In the genomic region with DNA sequence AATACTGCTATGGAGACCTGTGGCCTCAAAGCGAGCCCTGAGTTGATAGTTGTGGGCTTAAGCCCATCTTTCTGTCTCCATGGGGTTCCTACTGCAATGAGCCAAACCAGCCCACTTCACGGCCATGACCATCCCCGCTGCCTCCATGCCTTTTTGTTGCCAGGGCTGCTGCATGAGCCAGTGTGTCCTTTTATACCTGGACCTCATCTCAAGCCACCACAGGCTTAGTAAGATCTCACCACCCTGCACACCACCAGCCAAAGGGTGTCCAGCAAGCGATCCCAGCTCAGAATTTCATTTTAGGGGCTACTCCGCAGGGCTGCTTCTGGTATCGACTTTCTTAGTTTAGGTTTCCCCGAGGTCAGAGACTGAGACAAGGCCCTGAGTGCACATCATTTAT, we compare ENCODE assay signal across 11 cellular contexts. TPM values are rescaled to one million over a fixed set of nuclear protein-coding genes. Genes with fewer than 3 reads are reported as not detected.
"Had no signal": no experiment of that assay in that cellular context is flagged by ENCODE, and none has a peak within 500 bp of the region (broad histone marks: within the 10 kb centered on the region; RNA-seq: fewer than 3 reads in every experiment).

No MANE protein-coding gene starts in this region.

- H3K9me3 ChIP-seq: HAP-1 had no signal

- H3K4me3 Mint-ChIP-seq: HFFc6, IgD-negative memory B cell had no signal

- ATAC-seq: HCT116, HepG2 had no signal

- H3K4me3 ChIP-seq: GM23248, HAP-1 had no signal

- H3K27ac Mint-ChIP-seq: HFFc6, IgD-negative memory B cell had no signal

- DNase-seq: GM23248, GOT3, H7, HFFc6 had no signal

- H3K4me1 ChIP-seq: HAP-1 had no signal

- H3K36me3 ChIP-seq: HAP-1 had no signal

- H3K27ac ChIP-seq: GM23248, HL-60 had no signal

- H3K36me3 Mint-ChIP-seq: IgD-negative memory B cell had no signal

RNA-seq across cellular contexts. Expression of a gene that starts 8.3 kb away (rescaled TPM):
- total RNA-seq: GM23248, H4, HFFc6, HT1080 had no signal
- polyA plus RNA-seq: GM23248, HepG2, IgD-negative memory B cell had no signal

RNA-seq across cellular contexts. Expression of a gene that starts 43.2 kb away (rescaled TPM):
- total RNA-seq: H4, HepG2, HFFc6, HT1080 had no signal
- polyA plus RNA-seq: GM23248, HepG2, IgD-negative memory B cell had no signal
